In the genomic region with DNA sequence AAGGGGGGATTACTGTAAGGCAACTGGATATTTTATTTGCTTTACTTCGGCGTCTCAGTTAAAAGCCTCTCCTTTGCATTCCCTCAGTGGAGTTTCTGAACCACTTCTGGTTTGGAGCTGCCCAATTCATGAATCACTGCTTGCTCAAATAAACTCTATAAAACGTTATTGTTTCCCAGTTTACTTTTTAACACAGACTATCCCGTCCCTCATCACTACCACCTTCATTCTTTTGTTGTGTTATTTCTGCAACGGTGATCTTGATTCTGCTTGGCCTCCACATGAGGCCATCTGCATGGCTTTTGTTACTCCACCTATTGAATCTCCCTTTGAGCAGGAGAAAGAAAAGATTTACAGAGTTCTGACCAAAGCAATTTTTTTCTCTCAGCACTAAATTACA, we compare ENCODE assay signal across 14 cellular contexts.
DNase-seq lines count a peak whose midpoint lies in the region; ATAC-seq, FAIRE-seq and TF ChIP-seq lines count a peak whose summit lies in the region.
"Had no signal": no experiment of that assay in that cellular context is flagged by ENCODE, and none has a peak within 500 bp of the region (broad histone marks: within the 10 kb centered on the region; RNA-seq: fewer than 3 reads in every experiment).

No MANE protein-coding gene starts in this region.

- no peaks in the 10 kb centered on the region for H3K4me1 ChIP-seq in HEK293 (ENCODE audit: control insufficient read depth, insufficient read depth, low read length)

- H3K9me3 ChIP-seq in HEK293 (ENCODE audit: control insufficient read depth, insufficient read depth, low read depth, low read length): no peaks in the 10 kb centered on the region

- no peak overlapping the region for H3K4me3 ChIP-seq in HEK293 (ENCODE audit: low read depth, low read length)

- TF ChIP-seq CTCF in HEK293 (tag by site-specific recombination; IDR thresholded peaks at IDR 0.05): no peak

- peak; percentile 27 for DNase-seq in RCC 7860 (ENCODE audit: low spot score)
- peak; percentile 21 for DNase-seq in kidney glomerular epithelial cell (lab: John Stamatoyannopoulos, UW)
- peak; percentile 82 for DNase-seq in renal cortical epithelial cell (ENCODE audit: low read depth)
- DNase-seq in NOMO-1 (lab: John Stamatoyannopoulos, UW; ENCODE audit: unreplicated experiment in 2 of 2): no peak
- no peak for DNase-seq in SW480 (ENCODE audit: low spot score)
- DNase-seq: DMS 273 treated with DMSO at 0.1 percent for 48 hours, IMR-90, Kasumi-1, NCI-H1417 treated with DMSO at 0.1 percent for 48 hours, NCI-H526, SK-N-SH had no signal

- CTCF ChIA-PET in HEK293 (lab: Yijun Ruan, JAX): no interaction called here

- no peak for ATAC-seq in HG03439 (IDR thresholded peaks at IDR 0.05; ENCODE audit: unreplicated experiment)
- ATAC-seq: Right ventricle myocardium inferior had no signal

- no peak overlapping the region for H3K27ac ChIP-seq in HEK293 (ENCODE audit: extremely low read depth, low read depth, low read length)

- POLR2A ChIA-PET in HEK293 (lab: Yijun Ruan, JAX): no interaction called here

- FAIRE-seq in RCC 7860 (lab: Jason Lieb, UNC): peak; percentile 50

- no peaks in the 10 kb centered on the region for H3K36me3 ChIP-seq in HEK293 (ENCODE audit: control insufficient read depth in 2 of 2, insufficient read depth in 1 of 2, low read length in 2 of 2)

TF ChIP-seq in HEK293, 187 proteins besides CTCF, POLR2A, EP300 and RAD21:
- TF ChIP-seq ELK4 (IDR thresholded peaks at IDR 0.05; ENCODE audit: borderline replicate concordance, low read depth, low read length) (no peak), ZNF549 (tag by site-specific recombination; IDR thresholded peaks at IDR 0.05) (peak; percentile 97)

Comparison
In these comparisons a context has a peak if more than half of its experiments do, and no peak if none do; other contexts are left out.
1. DNase-seq: peak in RCC 7860 (single experiment), kidney glomerular epithelial cell (single experiment) and renal cortical epithelial cell (single experiment); none in NOMO-1 (0 of 2) and SW480 (single experiment).